ENCODE assay signal across 19 cellular contexts in genomic region chr10:8407561-8408021, GRCh38.
DNase-seq lines count a peak whose midpoint lies in the region; ATAC-seq and TF ChIP-seq lines count a peak whose summit lies in the region.
"Had no signal": no experiment of that assay in that cellular context is flagged by ENCODE, and none has a peak within 500 bp of the region (broad histone marks: within the 10 kb centered on the region; RNA-seq: fewer than 3 reads in every experiment).

No MANE protein-coding gene starts in this region.

- H4K5ac ChIP-seq in mesendoderm (ENCODE audit: low read length): no peak overlapping the region

- H3K4ac ChIP-seq in mesendoderm (ENCODE audit: low read depth, low read length): no peak overlapping the region

- no peak overlapping the region for H4K8ac ChIP-seq in mesendoderm (ENCODE audit: low read depth, low read length)

- no peak overlapping the region for H2BK120ac ChIP-seq in mesendoderm (ENCODE audit: low read depth, low read length)

- BruUV-seq in Calu3 (replicated peaks; lab: Mats Ljungman, UMichigan): no TSS peak

- no peaks in the 10 kb centered on the region for H3K27me3 Mint-ChIP-seq in CD4-positive, alpha-beta T cell
- H3K27me3 Mint-ChIP-seq in T-helper 2 cell treated with Interferon-gamma antibody and Interleukin-4, amounts not matched to agents 5 μg/mL and 100 μg/mL, for 36 hours (ENCODE audit: low read depth): no peaks in the 10 kb centered on the region
- no peaks in the 10 kb centered on the region for H3K27me3 Mint-ChIP-seq in Calu3 (ENCODE audit: unreplicated experiment)

- H3K27me3 ChIP-seq in CD4-positive, alpha-beta T cell (ENCODE audit: control insufficient read depth, insufficient read depth, low read length): no peaks in the 10 kb centered on the region
- no peaks in the 10 kb centered on the region for H3K27me3 ChIP-seq in mesendoderm (ENCODE audit: insufficient read depth, low read length, poor library complexity)
- H3K27me3 ChIP-seq: MG63 had no signal

- peaks cover 54% of the 10 kb centered on the region for H3K4me1 Mint-ChIP-seq in CD4-positive, alpha-beta T cell (ENCODE audit: low read depth)
- peaks cover 71% of the 10 kb centered on the region for H3K4me1 Mint-ChIP-seq in T-helper 2 cell treated with Interferon-gamma antibody and Interleukin-4, amounts not matched to agents 5 μg/mL and 100 μg/mL, for 36 hours (ENCODE audit: low read depth)
- peaks cover 16% of the 10 kb centered on the region for H3K4me1 Mint-ChIP-seq in Calu3 (ENCODE audit: low read depth, unreplicated experiment)

- no peak for TF ChIP-seq CTCF in CD4-positive, alpha-beta T cell (IDR thresholded peaks at IDR 0.05)
- TF ChIP-seq CTCF in Calu3 (IDR thresholded peaks at IDR 0.05; ENCODE audit: unreplicated experiment): no peak

- POLR2A ChIA-PET in CD4-positive, alpha-beta T cell (lab: Charles Lee): interaction anchor here (1.0 kb wide), 1 partner anchor 31 kb away, joined by 4 read pairs; no protein-coding TSS in a partner anchor

- H3K36me3 ChIP-seq in KOPT-K1 (ENCODE audit: insufficient read depth, low read length): no peaks in the 10 kb centered on the region
- no peaks in the 10 kb centered on the region for H3K36me3 ChIP-seq in mesendoderm (ENCODE audit: control insufficient read depth, insufficient read depth, low read length)
- H3K36me3 ChIP-seq: HAP-1, MG63 had no signal

- H3K18ac ChIP-seq in mesendoderm (ENCODE audit: low read length): no peak overlapping the region

- H3K4me2 ChIP-seq in mesendoderm (ENCODE audit: low read length): no peak overlapping the region

- H2BK5ac ChIP-seq in mesendoderm (ENCODE audit: low read length): peak overlapping the region; percentile 74

- no peak for ATAC-seq in CD4-positive, alpha-beta T cell (ENCODE audit: poor library complexity)
- ATAC-seq in GM19452 (IDR thresholded peaks at IDR 0.05; ENCODE audit: unreplicated experiment): no peak
- ATAC-seq: Panc1 had no signal

- H3K4me3 ChIP-seq in mesendoderm (ENCODE audit: low read length): no peak overlapping the region
- H3K4me3 ChIP-seq: HAP-1, MG63 had no signal

- H3K27ac Mint-ChIP-seq in CD4-positive, alpha-beta T cell: peak overlapping the region; percentile 79
- H3K27ac Mint-ChIP-seq in T-helper 2 cell treated with Interferon-gamma antibody and Interleukin-4, amounts not matched to agents 5 μg/mL and 100 μg/mL, for 36 hours: peak overlapping the region; percentile 72
- H3K27ac Mint-ChIP-seq in Calu3 (ENCODE audit: unreplicated experiment): no peak overlapping the region

- no peak overlapping the region for H3K4me3 Mint-ChIP-seq in CD4-positive, alpha-beta T cell
- H3K4me3 Mint-ChIP-seq in T-helper 2 cell treated with Interferon-gamma antibody and Interleukin-4, amounts not matched to agents 5 μg/mL and 100 μg/mL, for 36 hours: peak overlapping the region; percentile 30
- H3K4me3 Mint-ChIP-seq in Calu3 (ENCODE audit: low read depth, unreplicated experiment): no peak overlapping the region
- H3K4me3 Mint-ChIP-seq: CD14-positive monocyte had no signal

- no peak overlapping the region for H2AK5ac ChIP-seq in mesendoderm (ENCODE audit: low read length)

- H3K9me3 ChIP-seq in CD4-positive, alpha-beta T cell (ENCODE audit: control insufficient read depth, low read length): no peaks in the 10 kb centered on the region
- H3K9me3 ChIP-seq in KOPT-K1 (ENCODE audit: insufficient read depth, low read length, poor library complexity, severe bottlenecking): no peaks in the 10 kb centered on the region
- H3K9me3 ChIP-seq: HAP-1, MG63 had no signal

- H3K36me3 Mint-ChIP-seq in CD4-positive, alpha-beta T cell (ENCODE audit: low read depth): no peaks in the 10 kb centered on the region
- H3K36me3 Mint-ChIP-seq in T-helper 2 cell treated with Interferon-gamma antibody and Interleukin-4, amounts not matched to agents 5 μg/mL and 100 μg/mL, for 36 hours (ENCODE audit: low read depth): peaks cover 7% of the 10 kb centered on the region
- H3K36me3 Mint-ChIP-seq in Calu3 (ENCODE audit: insufficient read depth, unreplicated experiment): no peaks in the 10 kb centered on the region
- H3K36me3 Mint-ChIP-seq: CD14-positive monocyte had no signal

- no peak overlapping the region for H3K9ac ChIP-seq in mesendoderm (ENCODE audit: low read length)

- H3K9me3 Mint-ChIP-seq in CD4-positive, alpha-beta T cell: no peaks in the 10 kb centered on the region
- no peaks in the 10 kb centered on the region for H3K9me3 Mint-ChIP-seq in T-helper 2 cell treated with Interferon-gamma antibody and Interleukin-4, amounts not matched to agents 5 μg/mL and 100 μg/mL, for 36 hours
- H3K9me3 Mint-ChIP-seq in Calu3 (ENCODE audit: low read depth, unreplicated experiment): no peaks in the 10 kb centered on the region

- CTCF ChIA-PET in CD4-positive, alpha-beta T cell (lab: Charles Lee): interaction anchor here (0.9 kb wide), 1 partner anchor 9 kb away, joined by 3 read pairs; no protein-coding TSS in a partner anchor
- CTCF ChIA-PET in Calu3 (lab: Charles Lee): interaction anchor here (0.6 to 1.2 kb wide), 2 partner anchors 18 to 169 kb away, joined by 3 to 4 read pairs; no protein-coding TSS in a partner anchor

- H3K4me1 ChIP-seq in mesendoderm (ENCODE audit: control insufficient read depth, low read depth, low read length): peaks cover 3% of the 10 kb centered on the region
- H3K4me1 ChIP-seq: HAP-1 had no signal

- no peak overlapping the region for H3K23ac ChIP-seq in mesendoderm (ENCODE audit: low read length)

- no peaks in the 10 kb centered on the region for H3K79me2 ChIP-seq in mesendoderm (ENCODE audit: control insufficient read depth, insufficient read depth, low read length)

- intact Hi-C loops in CD4-positive, alpha-beta T cell (cut with DNase I, micrococcal nuclease): no loop called here
- intact Hi-C loops in Calu3 (cut with micrococcal nuclease; ENCODE audit: unreplicated experiment): no loop called here

- H2BK15ac ChIP-seq in mesendoderm (replicated peaks; ENCODE audit: low read depth): no peak overlapping the region

- no peak overlapping the region for H3K27ac ChIP-seq in CD4-positive, alpha-beta T cell (ENCODE audit: low read depth, low read length)
- peak overlapping the region; percentile 32 for H3K27ac ChIP-seq in KOPT-K1 (ENCODE audit: low read depth, low read length, poor library complexity, severe bottlenecking)
- peak overlapping the region; percentile 76 for H3K27ac ChIP-seq in mesendoderm (ENCODE audit: low read depth, low read length)

- no peaks in the 10 kb centered on the region for H3K79me1 ChIP-seq in mesendoderm (ENCODE audit: low read length)

- H3K56ac ChIP-seq in mesendoderm (ENCODE audit: low read length): no peak overlapping the region

- no peak for DNase-seq in CD4-positive, alpha-beta T cell
- no peak for DNase-seq in T-helper 2 cell treated with Interferon-gamma antibody and Interleukin-4, amounts not matched to agents 5 μg/mL and 100 μg/mL, for 36 hours (ENCODE audit: low spot score)
- DNase-seq in mesendoderm (peak; percentile 99), Calu3 (no peak), DMS53 treated with DMSO at 0.1 percent for 48 hours (lab: John Stamatoyannopoulos, UW; ENCODE audit: unreplicated experiment) (no peak), NCI-H2196 (lab: John Stamatoyannopoulos, UW; ENCODE audit: unreplicated experiment) (no peak)
- DNase-seq: AML-193, GF-D8, MG63, NCI-H1092, NCI-H146, NCI-H2081, NCI-H510A, NCI-H82 had no signal
